In genomic region chr14:31026076-31026394, GRCh38 we compare ENCODE assay signal across 8 cellular contexts. TPM values are rescaled to one million over a fixed set of nuclear protein-coding genes. Genes with fewer than 3 reads are reported as not detected.
A peak's percentile ranks its signal among the peaks of the same experiment; 100 is the strongest.
DNase-seq lines count a peak whose midpoint lies in the region; ATAC-seq and TF ChIP-seq lines count a peak whose summit lies in the region.

TSS of gene STRN3 (minus strand) at chr14:31026379. CDS start at chr14:31026185, 194 bp downstream.

- H3K4me1 Mint-ChIP-seq in activated T-cell treated with anti-CD3 and anti-CD28 coated beads, Interleukin-2, amount 50 U/mL, for 24 hours (ENCODE audit: low read depth) = peaks cover 61% of the 10 kb centered on the region

- H3K4me3 Mint-ChIP-seq in activated T-cell treated with anti-CD3 and anti-CD28 coated beads, Interleukin-2, amount 50 U/mL, for 24 hours = peak within 1 kb of the TSS; percentile 86

- H3K27ac ChIP-seq in smooth muscle cell (ENCODE audit: low read depth) = peak within 1 kb of the TSS; percentile 95

- H3K36me3 ChIP-seq in adipocyte (ENCODE audit: control insufficient read depth, insufficient read depth, low read length, severe bottlenecking) (peaks cover 9% of the 10 kb centered on the region), iPS-15b (ENCODE audit: control insufficient read depth, insufficient read depth, low read length) (no peaks in the 10 kb centered on the region), smooth muscle cell (ENCODE audit: low read depth) (no peaks in the 10 kb centered on the region)

- H3K27me3 Mint-ChIP-seq in activated T-cell treated with anti-CD3 and anti-CD28 coated beads, Interleukin-2, amount 50 U/mL, for 24 hours = no peaks in the 10 kb centered on the region

- H3K27me3 ChIP-seq in adipocyte (replicated peaks; ENCODE audit: control insufficient read depth, insufficient read depth, low read length) = no peaks in the 10 kb centered on the region
- H3K27me3 ChIP-seq in iPS-15b (ENCODE audit: control insufficient read depth, insufficient read depth, low read length) = no peaks in the 10 kb centered on the region
- no peaks in the 10 kb centered on the region for H3K27me3 ChIP-seq in smooth muscle cell (ENCODE audit: low read depth)

- no peaks in the 10 kb centered on the region for H3K9me3 Mint-ChIP-seq in activated T-cell treated with anti-CD3 and anti-CD28 coated beads, Interleukin-2, amount 50 U/mL, for 24 hours

- peak within 1 kb of the TSS; percentile 97 for H2AFZ ChIP-seq in smooth muscle cell (ENCODE audit: low read depth)

- peaks cover 44% of the 10 kb centered on the region for H4K20me1 ChIP-seq in smooth muscle cell (ENCODE audit: low read depth)

- no peak for ATAC-seq in GM21717 (IDR thresholded peaks at IDR 0.05; ENCODE audit: unreplicated experiment)

- peak within 1 kb of the TSS; percentile 95 for H3K4me2 ChIP-seq in smooth muscle cell

- peaks cover 76% of the 10 kb centered on the region for H3K79me2 ChIP-seq in smooth muscle cell (ENCODE audit: low read depth)

- H3K9me3 ChIP-seq in adipocyte (ENCODE audit: control insufficient read depth, low read length) = no peaks in the 10 kb centered on the region
- no peaks in the 10 kb centered on the region for H3K9me3 ChIP-seq in iPS-15b (ENCODE audit: control insufficient read depth, insufficient read depth, low read length)
- H3K9me3 ChIP-seq in smooth muscle cell (replicated peaks; ENCODE audit: low read depth) = no peaks in the 10 kb centered on the region

- no peak for DNase-seq in activated T-cell treated with anti-CD3 and anti-CD28 coated beads, Interleukin-2, amount 50 U/mL, for 24 hours
- no peak for DNase-seq in activated T-cell treated with anti-CD3 and anti-CD28 coated beads for 4 hours
- no peak for DNase-seq in adipocyte (ENCODE audit: low read depth)
- no peak for DNase-seq in smooth muscle cell (lab: John Stamatoyannopoulos, UW; ENCODE audit: unreplicated experiment)
- DNase-seq in kidney glomerular epithelial cell (lab: John Stamatoyannopoulos, UW) = no peak
- no peak for DNase-seq in ecto neural progenitor cell (ENCODE audit: low spot score)

- H3K4me3 ChIP-seq in adipocyte (ENCODE audit: low read length) (peak within 1 kb of the TSS; percentile 94), iPS-15b (ENCODE audit: low read depth, low read length) (peak within 1 kb of the TSS; percentile 93), smooth muscle cell (peak within 1 kb of the TSS; percentile 99)

- H3F3A ChIP-seq in smooth muscle cell (ENCODE audit: low read depth) = peaks cover 12% of the 10 kb centered on the region

- H3K27ac Mint-ChIP-seq in activated T-cell treated with anti-CD3 and anti-CD28 coated beads, Interleukin-2, amount 50 U/mL, for 24 hours = peak within 1 kb of the TSS; percentile 97

- peaks cover 40% of the 10 kb centered on the region for H3K36me3 Mint-ChIP-seq in activated T-cell treated with anti-CD3 and anti-CD28 coated beads, Interleukin-2, amount 50 U/mL, for 24 hours (ENCODE audit: low read depth)

- TF ChIP-seq CTCF in smooth muscle cell (IDR thresholded peaks at IDR 0.05; ENCODE audit: borderline replicate concordance, insufficient read depth, poor library complexity, severe bottlenecking) = no peak

- H3K4me1 ChIP-seq in adipocyte (ENCODE audit: control insufficient read depth, insufficient read depth, low read length) (peaks cover 30% of the 10 kb centered on the region), iPS-15b (ENCODE audit: control insufficient read depth, insufficient read depth, low read length) (peaks cover 9% of the 10 kb centered on the region), smooth muscle cell (ENCODE audit: low read depth) (peaks cover 23% of the 10 kb centered on the region)

- 1% methylated on average over 13 of the region's 29 CpGs for WGBS in smooth muscle cell (ENCODE audit: low lambda C conversion rate)

- H3K9ac ChIP-seq in adipocyte (ENCODE audit: low read length) (peak within 1 kb of the TSS; percentile 96), iPS-15b (ENCODE audit: low read depth, low read length) (peak within 1 kb of the TSS; percentile 88), smooth muscle cell (ENCODE audit: low read depth) (peak within 1 kb of the TSS; percentile 98)

RNA-seq across cellular contexts. Expression of gene STRN3, which starts in this region (rescaled TPM):
- total RNA-seq in smooth muscle cell = 43.6 and 66.2 TPM in 2 replicates
- polyA plus RNA-seq in smooth muscle cell = 6.8 and 9.5 TPM in 2 replicates
